16 cellular contexts compared by ENCODE assay signal in genomic region chr4:15007201-15007600, GRCh38. TPM values are rescaled to one million over a fixed set of nuclear protein-coding genes. Genes with fewer than 3 reads are reported as not detected.
DNase-seq lines count a peak whose midpoint lies in the region; ATAC-seq, FAIRE-seq and TF ChIP-seq lines count a peak whose summit lies in the region.
"Had no signal": no experiment of that assay in that cellular context is flagged by ENCODE, and none has a peak within 500 bp of the region (broad histone marks: within the 10 kb centered on the region; RNA-seq: fewer than 3 reads in every experiment).

No MANE protein-coding gene starts in this region.

- FAIRE-seq in A549 (lab: Jason Lieb, UNC): no peak

- H3K27ac Mint-ChIP-seq in activated CD8-positive, alpha-beta T cell treated with anti-CD3 and anti-CD28 coated beads, Interleukin-2, amount 10 ng/mL, durations not matched to agents 7 days and 5 days: no peak overlapping the region
- H3K27ac Mint-ChIP-seq: activated T-cell treated with anti-CD3 and anti-CD28 coated beads, Interleukin-2, amount 50 U/mL, for 24 hours; stimulated activated memory B cell treated with anti-CD40 and anti-IgM and Interleukin-4, amounts not matched to agents 10 μg/mL and 1 μg/mL and 100 μg/mL, for 72 hours had no signal

- DNase-seq in A549 (ENCODE audit: low read depth in 1 of 2, low spot score in 1 of 2) (peak in 1 of 2 experiments; percentile 40), GM23248 (no peak), adipocyte (ENCODE audit: low read depth) (no peak), inferior parietal cortex (ENCODE audit: extremely low spot score) (peak; percentile 25), NCI-H510A (lab: John Stamatoyannopoulos, UW) (no peak), LoVo (ENCODE audit: low spot score) (no peak)
- no peak for DNase-seq in activated CD8-positive, alpha-beta T cell treated with anti-CD3 and anti-CD28 coated beads, Interleukin-2, amount 10 ng/mL, durations not matched to agents 7 days and 5 days
- DNase-seq: activated T-cell treated with anti-CD3 and anti-CD28 coated beads, Interleukin-2, amount 50 U/mL, for 24 hours; DMS79 treated with DMSO at 0.1 percent for 48 hours; GOT3; NCI-H2081; retina; stimulated activated CD4-positive, alpha-beta T cell treated with anti-CD3 and anti-CD28 coated beads, Interleukin-4, amount 100 ng/mL, for 4 hours had no signal

- H3K27me3 Mint-ChIP-seq in activated CD8-positive, alpha-beta T cell treated with anti-CD3 and anti-CD28 coated beads, Interleukin-2, amount 10 ng/mL, durations not matched to agents 7 days and 5 days (ENCODE audit: low read depth): no peaks in the 10 kb centered on the region
- H3K27me3 Mint-ChIP-seq: activated T-cell treated with anti-CD3 and anti-CD28 coated beads, Interleukin-2, amount 50 U/mL, for 24 hours; stimulated activated memory B cell treated with anti-CD40 and anti-IgM and Interleukin-4, amounts not matched to agents 10 μg/mL and 1 μg/mL and 100 μg/mL, for 72 hours had no signal

- H3K9me3 Mint-ChIP-seq in activated CD8-positive, alpha-beta T cell treated with anti-CD3 and anti-CD28 coated beads, Interleukin-2, amount 10 ng/mL, durations not matched to agents 7 days and 5 days (ENCODE audit: insufficient read depth): no peaks in the 10 kb centered on the region
- H3K9me3 Mint-ChIP-seq: activated T-cell treated with anti-CD3 and anti-CD28 coated beads, Interleukin-2, amount 50 U/mL, for 24 hours; stimulated activated memory B cell treated with anti-CD40 and anti-IgM and Interleukin-4, amounts not matched to agents 10 μg/mL and 1 μg/mL and 100 μg/mL, for 72 hours had no signal

- no peaks in the 10 kb centered on the region for H3K27me3 ChIP-seq in GM23248 (replicated peaks; ENCODE audit: insufficient read depth)
- H3K27me3 ChIP-seq in adipocyte (replicated peaks; ENCODE audit: control insufficient read depth, insufficient read depth, low read length): no peaks in the 10 kb centered on the region
- H3K27me3 ChIP-seq: SJSA1 had no signal

- H3K9ac ChIP-seq in GM23248: no peak overlapping the region
- H3K9ac ChIP-seq in adipocyte (ENCODE audit: low read length): peak overlapping the region; percentile 100

- H3K36me3 ChIP-seq in GM23248 (ENCODE audit: low read depth) (peaks cover 35% of the 10 kb centered on the region), adipocyte (ENCODE audit: control insufficient read depth, insufficient read depth, low read length, severe bottlenecking) (peaks cover 50% of the 10 kb centered on the region)
- H3K36me3 ChIP-seq: SJSA1 had no signal

- no peak overlapping the region for H2AFZ ChIP-seq in GM23248

- H3K4me1 Mint-ChIP-seq in activated CD8-positive, alpha-beta T cell treated with anti-CD3 and anti-CD28 coated beads, Interleukin-2, amount 10 ng/mL, durations not matched to agents 7 days and 5 days (ENCODE audit: low read depth): peaks cover 30% of the 10 kb centered on the region

- no peaks in the 10 kb centered on the region for H3K9me3 ChIP-seq in A549
- H3K9me3 ChIP-seq in GM23248 (ENCODE audit: low read depth): no peaks in the 10 kb centered on the region
- no peaks in the 10 kb centered on the region for H3K9me3 ChIP-seq in adipocyte (ENCODE audit: control insufficient read depth, low read length)
- H3K9me3 ChIP-seq: SJSA1 had no signal

- no peak for TF ChIP-seq EP300 in A549 (IDR thresholded peaks at IDR 0.05)

- H3K27ac ChIP-seq in A549: peak overlapping the region; percentile 85 to 93
- H3K27ac ChIP-seq in GM23248: no peak overlapping the region
- H3K27ac ChIP-seq: SJSA1 had no signal

- ATAC-seq in A549: no peak
- ATAC-seq in HG02981 (IDR thresholded peaks at IDR 0.05; ENCODE audit: unreplicated experiment): no peak
- no peak for ATAC-seq in activated CD8-positive, alpha-beta T cell treated with anti-CD3 and anti-CD28 coated beads, Interleukin-2, amount 10 ng/mL, durations not matched to agents 7 days and 5 days
- ATAC-seq: stimulated activated memory B cell treated with anti-CD40 and anti-IgM and Interleukin-4, amounts not matched to agents 10 μg/mL and 1 μg/mL and 100 μg/mL, for 72 hours had no signal

- H3K4me2 ChIP-seq in A549 (peak overlapping the region; percentile 80), GM23248 (ENCODE audit: unreplicated experiment) (peak overlapping the region; percentile 97)

- no peak for TF ChIP-seq CTCF in A549 (IDR thresholded peaks at IDR 0.05)

- in situ Hi-C loops in GM23248 (cut with MboI): loop anchor here (25.0 kb wide), 2 partner anchors 1120 to 1370 kb away; partner anchors contain the start of gene BOD1L1

- H3K4me3 Mint-ChIP-seq in activated CD8-positive, alpha-beta T cell treated with anti-CD3 and anti-CD28 coated beads, Interleukin-2, amount 10 ng/mL, durations not matched to agents 7 days and 5 days: no peak overlapping the region

- H4K20me1 ChIP-seq in GM23248 (ENCODE audit: insufficient read depth): no peaks in the 10 kb centered on the region

- no peak for TF ChIP-seq POLR2A in A549 (IDR thresholded peaks at IDR 0.05; ENCODE audit: low read length)

- peaks cover 82% of the 10 kb centered on the region for H3K79me2 ChIP-seq in GM23248 (ENCODE audit: insufficient read depth)

- TF ChIP-seq RAD21 in A549 (conservative IDR thresholded peaks at IDR 0.05 in 1 of 2, IDR thresholded peaks at IDR 0.05 in 1 of 2): no peak

- peaks cover 13% of the 10 kb centered on the region; the same call in 1 of the 2 replicates for H3F3A ChIP-seq in GM23248 (ENCODE audit: insufficient read depth)

- CTCF ChIA-PET in A549 (lab: Yijun Ruan, JAX): interaction anchor here (1.2 kb wide), 1 partner anchor 1352 kb away, joined by 3 read pairs; no protein-coding TSS in a partner anchor
- CTCF ChIA-PET in activated CD8-positive, alpha-beta T cell treated with anti-CD3 and anti-CD28 coated beads, Interleukin-2, amount 10 ng/mL, durations not matched to agents 7 days and 5 days (lab: Charles Lee): no interaction called here

- peak overlapping the region; percentile 71 for H3K4me3 ChIP-seq in A549
- peak overlapping the region; percentile 85 for H3K4me3 ChIP-seq in GM23248
- H3K4me3 ChIP-seq in adipocyte (ENCODE audit: low read length): peak overlapping the region; percentile 98
- H3K4me3 ChIP-seq: SJSA1 had no signal

- WGBS in A549 (ENCODE audit: missing lambda C conversion rate): under 1% methylated on average over 6 of the region's 6 CpGs
- WGBS in GM23248 (ENCODE audit: low coverage in 1 of 2, low lambda C conversion rate in 2 of 2, missing lambda C conversion rate in 2 of 2), 2 experiments: 92 to 93% methylated on average over 6 of the region's 6 CpGs

- no peaks in the 10 kb centered on the region for H3K9me2 ChIP-seq in GM23248 (ENCODE audit: insufficient read depth)

- H3K4me1 ChIP-seq in A549 (peaks cover 40% of the 10 kb centered on the region), GM23248 (ENCODE audit: insufficient read depth) (peaks cover 21% of the 10 kb centered on the region; the same call in 1 of the 2 replicates), adipocyte (ENCODE audit: control insufficient read depth, insufficient read depth, low read length) (peaks cover 29% of the 10 kb centered on the region)

- H3K36me3 Mint-ChIP-seq in activated CD8-positive, alpha-beta T cell treated with anti-CD3 and anti-CD28 coated beads, Interleukin-2, amount 10 ng/mL, durations not matched to agents 7 days and 5 days (ENCODE audit: low read depth): peaks cover 29% of the 10 kb centered on the region

- POLR2A ChIA-PET in A549 (lab: Yijun Ruan, JAX): no interaction called here
- POLR2A ChIA-PET in activated CD8-positive, alpha-beta T cell treated with anti-CD3 and anti-CD28 coated beads, Interleukin-2, amount 10 ng/mL, durations not matched to agents 7 days and 5 days (lab: Charles Lee): no interaction called here

TF ChIP-seq in A549, 52 proteins besides CTCF, POLR2A, EP300 and RAD21:
- TF ChIP-seq POLR2AphosphoS2 (conservative IDR thresholded peaks at IDR 0.05; ENCODE audit: low read length) (no peak), BHLHE40 (IDR thresholded peaks at IDR 0.05; ENCODE audit: low read depth, low read length) (no peak), FOSB (CRISPR knock-in tag; IDR thresholded peaks at IDR 0.05) (no peak), E2F6 (IDR thresholded peaks at IDR 0.05; ENCODE audit: borderline replicate concordance, low read depth) (no peak), FOSL2 (IDR thresholded peaks at IDR 0.05) (no peak), FOSL2 (CRISPR knock-in tag; IDR thresholded peaks at IDR 0.05) (no peak)

RNA-seq across cellular contexts. Expression of gene CPEB2, which starts 4.9 kb away (rescaled TPM):
- polyA plus RNA-seq in A549 (2011; rRNA removed) (16.8 and 24.3 TPM in 2 replicates), A549 (2017; fragmentation: RNase III; extraction: RNeasy Plus Mini Kit Qiagen cat#74134 plus additional on column Dnase treatment) (11.4 to 16.4 TPM (median 16.2 TPM) in 3 replicates), GM23248 (2016; fragmentation: Nextera tagmentation; extraction: Ambion mirVana) (2.7 and 3.5 TPM in 2 replicates)
- polyA plus RNA-seq in A549 (2012; cell fraction: cytosol; rRNA removed): 2.9 and 3.3 TPM in 2 replicates
- polyA plus RNA-seq in A549 (2012; cell fraction: nucleus; rRNA removed): 4.4 and 7.5 TPM in 2 replicates
- polyA minus RNA-seq in A549 (2011; rRNA and poly(A)+ RNA removed): 19.8 and 21.3 TPM in 2 replicates
- 6.6 and 8.1 TPM in 2 replicates for total RNA-seq in GM23248 (2014; rRNA removed; shearing (Covaris generic))
- 1 to 10 TPM; 8.8 to 9.7 TPM for total RNA-seq in activated CD8-positive, alpha-beta T cell treated with anti-CD3 and anti-CD28 coated beads, Interleukin-2, amount 10 ng/mL, durations not matched to agents 7 days and 5 days
